8 cellular contexts compared by ENCODE assay signal in the genomic region with DNA sequence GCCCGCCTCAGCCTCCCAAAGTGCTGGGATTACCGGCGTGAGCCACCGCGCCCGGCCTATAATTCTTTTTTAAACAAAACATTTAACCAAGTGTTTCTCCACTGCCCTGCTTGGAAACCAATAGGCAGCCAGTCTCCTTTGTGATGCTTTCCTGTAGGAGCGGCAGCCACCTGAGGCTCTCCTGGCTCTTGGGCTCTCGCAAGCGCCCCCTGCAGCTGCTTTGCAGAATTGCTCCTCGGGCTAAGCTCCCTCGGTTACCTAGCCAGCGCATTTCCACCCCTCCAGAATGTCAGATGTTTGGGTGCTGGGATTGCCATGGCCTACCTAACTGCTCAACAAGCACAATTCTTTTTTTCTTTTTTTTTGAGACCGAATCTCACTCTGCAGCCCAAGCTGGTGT. TPM values are rescaled to one million over a fixed set of nuclear protein-coding genes. Genes with fewer than 3 reads are reported as not detected.
DNase-seq lines count a peak whose midpoint lies in the region; ATAC-seq and TF ChIP-seq lines count a peak whose summit lies in the region.

No MANE protein-coding gene starts in this region.

- H3K9me3 ChIP-seq in cardiac muscle cell (ENCODE audit: low read depth), result no peaks in the 10 kb centered on the region
- H3K9me3 ChIP-seq in right atrium auricular region, result no peaks in the 10 kb centered on the region
- no peaks in the 10 kb centered on the region for H3K9me3 ChIP-seq in RWPE2 (ENCODE audit: severe bottlenecking)
- peaks cover 37% of the 10 kb centered on the region for H3K9me3 ChIP-seq in endodermal cell (ENCODE audit: control insufficient read depth, low read length)

- H3K4me3 ChIP-seq in cardiac muscle cell (no peak overlapping the region), right atrium auricular region (no peak overlapping the region), RWPE2 (ENCODE audit: severe bottlenecking) (no peak overlapping the region), endodermal cell (ENCODE audit: low read length) (no peak overlapping the region)

- H3K27ac Mint-ChIP-seq in endodermal cell, result no peak overlapping the region

- peaks cover 67% of the 10 kb centered on the region for H3K36me3 Mint-ChIP-seq in endodermal cell (ENCODE audit: low read depth)

- no peaks in the 10 kb centered on the region for H3K27me3 Mint-ChIP-seq in endodermal cell (ENCODE audit: insufficient read depth)

- TF ChIP-seq CTCF in cardiac muscle cell (IDR thresholded peaks at IDR 0.05; ENCODE audit: low read depth, low read length), result peak; percentile 29
- no peak for TF ChIP-seq CTCF in right atrium auricular region (IDR thresholded peaks at IDR 0.05)
- TF ChIP-seq CTCF in RWPE2 (IDR thresholded peaks at IDR 0.05; ENCODE audit: poor library complexity, severe bottlenecking), result peak; percentile 15
- TF ChIP-seq CTCF in endodermal cell (conservative IDR thresholded peaks at IDR 0.05), result peak; percentile 75

- H3K9me3 Mint-ChIP-seq in endodermal cell, result peaks cover 37% of the 10 kb centered on the region

- no peaks in the 10 kb centered on the region for H3K4me1 Mint-ChIP-seq in endodermal cell

- H3K27me3 ChIP-seq in cardiac muscle cell (no peaks in the 10 kb centered on the region), right atrium auricular region (no peaks in the 10 kb centered on the region), RWPE2 (ENCODE audit: insufficient read depth, poor library complexity, severe bottlenecking) (no peaks in the 10 kb centered on the region), endodermal cell (ENCODE audit: control insufficient read depth, insufficient read depth, low read length, poor library complexity, severe bottlenecking) (no peaks in the 10 kb centered on the region)

- H3K27ac ChIP-seq in cardiac muscle cell (no peak overlapping the region), right atrium auricular region (no peak overlapping the region), RWPE2 (ENCODE audit: poor library complexity, severe bottlenecking) (no peak overlapping the region), endodermal cell (ENCODE audit: low read depth, low read length) (no peak overlapping the region)

- ATAC-seq in RWPE2 (ENCODE audit: low read depth), result no peak
- ATAC-seq in GM21423 (IDR thresholded peaks at IDR 0.05; ENCODE audit: unreplicated experiment), result no peak

- no peak for DNase-seq in cardiac muscle cell (ENCODE audit: low read depth in 1 of 2, low spot score in 1 of 2)
- DNase-seq in right atrium auricular region (ENCODE audit: low spot score), result no peak
- DNase-seq in RWPE2 (ENCODE audit: low spot score), result no peak
- DNase-seq in endodermal cell, result peak; percentile 91
- DNase-seq in stimulated activated CD8-positive, alpha-beta memory T cell treated with anti-CD3 and anti-CD28 coated beads, Interleukin-4, amount 100 ng/mL, for 48 hours, result peak; percentile 76
- DNase-seq in AML-193 (lab: John Stamatoyannopoulos, UW), result no peak
- DNase-seq in DMS153 treated with DMSO at 0.1 percent for 48 hours (lab: John Stamatoyannopoulos, UW; ENCODE audit: unreplicated experiment), result no peak

- 78 to 80% methylated on average over 7 to 13 of the region's 13 CpGs for WGBS in endodermal cell (ENCODE audit: insufficient coverage in 1 of 2, insufficient read length in 1 of 2), 2 experiments

- H3K9ac ChIP-seq in endodermal cell (ENCODE audit: extremely low read depth, low read length, poor library complexity, severe bottlenecking), result no peak overlapping the region

- H3K36me3 ChIP-seq in cardiac muscle cell (no peaks in the 10 kb centered on the region), right atrium auricular region (peaks cover 21% of the 10 kb centered on the region), RWPE2 (ENCODE audit: low read depth) (peaks cover 9% of the 10 kb centered on the region; the same call in 1 of the 2 replicates), endodermal cell (ENCODE audit: control insufficient read depth, insufficient read depth, low read length) (peaks cover 60% of the 10 kb centered on the region)

- H3K4me1 ChIP-seq in cardiac muscle cell (ENCODE audit: low read depth) (no peaks in the 10 kb centered on the region), right atrium auricular region (peaks cover 0 to 39% of the 10 kb centered on the region in 2 donors), RWPE2 (ENCODE audit: insufficient read depth, poor library complexity, severe bottlenecking) (no peaks in the 10 kb centered on the region), endodermal cell (ENCODE audit: control insufficient read depth, insufficient read depth, low read length) (no peaks in the 10 kb centered on the region)

- H3K4me3 Mint-ChIP-seq in endodermal cell, result no peak overlapping the region

RNA-seq across cellular contexts. Expression of a gene that starts 7.7 kb away (rescaled TPM):
- total RNA-seq in cardiac muscle cell (not detected in 2 replicates), right atrium auricular region (under 1 TPM in 1 of 2 donors, not detected in 1; 0.35 TPM), endodermal cell (not detected)
- polyA plus RNA-seq in cardiac muscle cell, result not detected in 2 replicates
- polyA plus RNA-seq in endodermal cell (2013, experiment 1 of 2), result not detected
- not detected for polyA plus RNA-seq in endodermal cell (2013, experiment 2 of 2)

RNA-seq across cellular contexts. Expression of a gene that starts 8.3 kb away (rescaled TPM):
- total RNA-seq in cardiac muscle cell (82.4 and 112 TPM in 2 replicates), right atrium auricular region (10 to 100 TPM; 58.2 to 65.3 TPM), endodermal cell (10 to 100 TPM; 45.0 to 50.2 TPM)
- 73.3 and 76.4 TPM in 2 replicates for polyA plus RNA-seq in cardiac muscle cell
- polyA plus RNA-seq in endodermal cell (2013, experiment 1 of 2), result 64.3 TPM
- polyA plus RNA-seq in endodermal cell (2013, experiment 2 of 2), result 53.7 TPM

RNA-seq across cellular contexts. Expression of a gene that starts 14.6 kb away (rescaled TPM):
- 48.9 and 52.1 TPM in 2 replicates for total RNA-seq in cardiac muscle cell
- 53.5 and 55.5 TPM in 2 replicates for polyA plus RNA-seq in cardiac muscle cell
- total RNA-seq in right atrium auricular region, result 10 to 100 TPM in 1 of 2 donors, 1 to 10 TPM in 1; 8.4 to 17.4 TPM
- 10 to 100 TPM; 18.8 to 26.5 TPM for total RNA-seq in endodermal cell
- 21.0 TPM for polyA plus RNA-seq in endodermal cell (2013, experiment 1 of 2)
- 18.1 TPM for polyA plus RNA-seq in endodermal cell (2013, experiment 2 of 2)

Comparison
In these comparisons a context has a peak if more than half of its experiments do, and no peak if none do; other contexts are left out.
1. CTCF ChIP-seq: peak in cardiac muscle cell (single experiment), RWPE2 (single experiment) and endodermal cell (single experiment); none in right atrium auricular region (0 of 2).
2. DNase-seq: peak in endodermal cell (single experiment) and stimulated activated CD8-positive, alpha-beta memory T cell treated with anti-CD3 and anti-CD28 coated beads, Interleukin-4, amount 100 ng/mL, for 48 hours (single experiment); none in cardiac muscle cell (0 of 2), right atrium auricular region (single experiment), RWPE2 (single experiment), AML-193 (0 of 2) and DMS153 treated with DMSO at 0.1 percent for 48 hours (single experiment).